7 cellular contexts compared by ENCODE assay signal in the genomic region with DNA sequence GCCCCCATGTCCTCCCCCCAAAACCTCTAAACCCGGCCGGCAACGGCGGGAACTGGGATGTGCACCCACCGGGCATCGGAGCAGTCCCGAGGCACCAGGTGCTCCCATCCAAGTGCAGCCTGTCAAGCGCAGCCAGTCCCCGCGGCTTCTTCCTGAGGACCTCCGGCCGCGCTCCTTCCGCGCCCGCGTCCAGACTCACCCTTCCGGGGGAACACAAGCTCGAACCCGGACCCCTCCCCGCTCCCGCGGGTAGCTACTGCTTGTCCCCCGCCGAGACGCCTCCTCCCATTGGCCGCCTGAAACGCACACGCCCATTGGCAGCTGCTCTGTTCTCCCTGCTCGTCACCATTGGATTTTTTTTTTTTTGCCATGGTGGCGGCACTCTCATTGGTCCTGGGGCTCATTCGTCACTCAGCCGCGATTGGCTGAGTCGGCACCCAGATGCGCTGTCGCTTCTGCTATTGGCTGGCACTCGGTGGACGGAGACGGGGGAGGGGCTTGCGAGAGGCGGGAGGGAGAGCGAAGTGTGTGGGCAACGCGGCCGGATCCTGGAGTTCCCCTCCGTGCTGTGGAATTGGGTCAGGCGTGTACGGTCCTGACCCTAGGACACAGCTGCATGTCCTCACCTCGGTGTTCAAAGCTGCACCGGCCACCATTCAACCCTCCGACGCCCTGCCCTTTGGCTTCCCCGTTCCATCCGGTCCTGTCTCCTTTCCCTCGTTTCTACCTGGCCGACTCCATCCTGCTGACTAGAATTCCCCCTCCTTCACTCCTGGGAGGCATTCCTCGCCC. TPM values are rescaled to one million over a fixed set of nuclear protein-coding genes. Genes with fewer than 3 reads are reported as not detected.
DNase-seq lines count a peak whose midpoint lies in the region; ATAC-seq lines count a peak whose summit lies in the region.

TSS of gene TYK2 (minus strand) at position 262 of the 792 bp plus-strand sequence. CDS start 2,166 bp downstream, outside the sequence.

- ATAC-seq in GM18508 (IDR thresholded peaks at IDR 0.05; ENCODE audit: insufficient read depth, unreplicated experiment) (peak; percentile 73), HG03025 (IDR thresholded peaks at IDR 0.05; ENCODE audit: low FRiP score, unreplicated experiment) (peak; percentile 88)

- DNase-seq in NCI-H2081 (lab: John Stamatoyannopoulos, UW) (peak; percentile 99), T1000 (lab: John Stamatoyannopoulos, UW) (peak; percentile 96), astrocyte of the hippocampus (ENCODE audit: low read depth, low spot score) (peak; percentile 99), hepatic stellate cell (ENCODE audit: low spot score) (peak; percentile 100), renal cortical epithelial cell (ENCODE audit: low read depth) (peak; percentile 97)

RNA-seq across cellular contexts. Expression of gene TYK2, which starts in this region (rescaled TPM):
- total RNA-seq in renal cortical epithelial cell, result 66.7 and 74.2 TPM in 2 replicates

Comparison
In these comparisons a context has a peak if more than half of its experiments do, and no peak if none do; other contexts are left out.
1. Peak in every context shown above with its lines: DNase-seq and ATAC-seq.